ENCODE assay signal across 1 cellular context in the genomic region with DNA sequence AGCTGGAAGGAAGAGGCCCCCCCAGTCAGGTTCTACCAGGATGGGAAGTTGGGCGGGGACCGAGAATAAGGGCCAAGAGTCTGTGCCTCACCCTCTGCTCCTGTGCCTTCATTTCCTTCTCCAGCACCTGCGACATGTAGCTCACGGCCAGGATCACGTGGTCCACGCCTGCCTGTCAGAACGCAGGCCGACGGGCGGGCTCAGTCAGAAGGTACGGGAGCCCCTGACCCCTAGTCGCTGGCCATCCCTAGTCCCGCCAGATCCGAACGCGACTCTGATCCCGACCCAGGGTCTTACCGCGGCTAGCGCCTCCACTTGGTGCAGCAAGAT.
TF ChIP-seq lines count a peak whose summit lies in the region.

No MANE protein-coding gene starts in this region.

TF ChIP-seq in HCT116, 20 proteins besides CTCF, POLR2A, EP300 and RAD21:
- TF ChIP-seq EZH2phosphoT487 (IDR thresholded peaks at IDR 0.05; ENCODE audit: borderline replicate concordance) (no peak), SIN3A (IDR thresholded peaks at IDR 0.05; ENCODE audit: low read depth) (no peak), EGR1 (IDR thresholded peaks at IDR 0.05; ENCODE audit: low read depth) (no peak), YY1 (IDR thresholded peaks at IDR 0.05; ENCODE audit: extremely low read depth, insufficient replicate concordance, low read depth, low read length) (no peak), ELF1 (IDR thresholded peaks at IDR 0.05; ENCODE audit: borderline replicate concordance, low read depth) (no peak), SRF (IDR thresholded peaks at IDR 0.05; ENCODE audit: low read depth) (no peak), EZH2 (IDR thresholded peaks at IDR 0.05) (no peak), JUND (IDR thresholded peaks at IDR 0.05) (no peak), ZFX (IDR thresholded peaks at IDR 0.05) (no peak), POLR2AphosphoS5 (IDR thresholded peaks at IDR 0.05; ENCODE audit: low read depth, low read length) (no peak)
- TF ChIP-seq, protein P1, sequence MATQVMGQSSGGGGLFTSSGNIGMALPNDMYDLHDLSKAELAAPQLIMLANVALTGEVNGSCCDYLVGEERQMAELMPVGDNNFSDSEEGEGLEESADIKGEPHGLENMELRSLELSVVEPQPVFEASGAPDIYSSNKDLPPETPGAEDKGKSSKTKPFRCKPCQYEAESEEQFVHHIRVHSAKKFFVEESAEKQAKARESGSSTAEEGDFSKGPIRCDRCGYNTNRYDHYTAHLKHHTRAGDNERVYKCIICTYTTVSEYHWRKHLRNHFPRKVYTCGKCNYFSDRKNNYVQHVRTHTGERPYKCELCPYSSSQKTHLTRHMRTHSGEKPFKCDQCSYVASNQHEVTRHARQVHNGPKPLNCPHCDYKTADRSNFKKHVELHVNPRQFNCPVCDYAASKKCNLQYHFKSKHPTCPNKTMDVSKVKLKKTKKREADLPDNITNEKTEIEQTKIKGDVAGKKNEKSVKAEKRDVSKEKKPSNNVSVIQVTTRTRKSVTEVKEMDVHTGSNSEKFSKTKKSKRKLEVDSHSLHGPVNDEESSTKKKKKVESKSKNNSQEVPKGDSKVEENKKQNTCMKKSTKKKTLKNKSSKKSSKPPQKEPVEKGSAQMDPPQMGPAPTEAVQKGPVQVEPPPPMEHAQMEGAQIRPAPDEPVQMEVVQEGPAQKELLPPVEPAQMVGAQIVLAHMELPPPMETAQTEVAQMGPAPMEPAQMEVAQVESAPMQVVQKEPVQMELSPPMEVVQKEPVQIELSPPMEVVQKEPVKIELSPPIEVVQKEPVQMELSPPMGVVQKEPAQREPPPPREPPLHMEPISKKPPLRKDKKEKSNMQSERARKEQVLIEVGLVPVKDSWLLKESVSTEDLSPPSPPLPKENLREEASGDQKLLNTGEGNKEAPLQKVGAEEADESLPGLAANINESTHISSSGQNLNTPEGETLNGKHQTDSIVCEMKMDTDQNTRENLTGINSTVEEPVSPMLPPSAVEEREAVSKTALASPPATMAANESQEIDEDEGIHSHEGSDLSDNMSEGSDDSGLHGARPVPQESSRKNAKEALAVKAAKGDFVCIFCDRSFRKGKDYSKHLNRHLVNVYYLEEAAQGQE (IDR thresholded peaks at IDR 0.05; ENCODE audit: low read depth) = no peak
- TF ChIP-seq, protein P2, sequence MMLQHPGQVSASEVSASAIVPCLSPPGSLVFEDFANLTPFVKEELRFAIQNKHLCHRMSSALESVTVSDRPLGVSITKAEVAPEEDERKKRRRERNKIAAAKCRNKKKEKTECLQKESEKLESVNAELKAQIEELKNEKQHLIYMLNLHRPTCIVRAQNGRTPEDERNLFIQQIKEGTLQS (IDR thresholded peaks at IDR 0.05) = no peak
